In genomic region chr19:57907394-57907793, GRCh38 we compare ENCODE assay signal across 29 cellular contexts. TPM values are rescaled to one million over a fixed set of nuclear protein-coding genes. Genes with fewer than 3 reads are reported as not detected.
DNase-seq lines count a peak whose midpoint lies in the region; ATAC-seq and TF ChIP-seq lines count a peak whose summit lies in the region.
"Had no signal": no experiment of that assay in that cellular context is flagged by ENCODE, and none has a peak within 500 bp of the region (broad histone marks: within the 10 kb centered on the region; RNA-seq: fewer than 3 reads in every experiment).

No MANE protein-coding gene starts in this region.

- H3K27ac ChIP-seq in liver (ENCODE audit: low read depth in 1 of 2, low read length in 2 of 2) (no peak overlapping the region), right lobe of liver (no peak overlapping the region), mesendoderm (ENCODE audit: low read depth, low read length) (no peak overlapping the region)
- H3K27ac ChIP-seq: 22Rv1; A549; BLaER1; BLaER1 treated with 17β-estradiol and CSF1 and Interleukin-3, amounts not matched to agents 10 nM and 100 nM; C4-2B had no signal

- peaks cover 0 to 47% (median 32%) of the 10 kb centered on the region in 4 donors for H3K36me3 ChIP-seq in liver (ENCODE audit: control insufficient read depth in 4 of 4, insufficient read depth in 3 of 4, low read depth in 1 of 4, low read length in 3 of 4)
- peaks cover 0 to 21% (median 14%) of the 10 kb centered on the region in 4 donors for H3K36me3 ChIP-seq in right lobe of liver
- peaks cover 2% of the 10 kb centered on the region for H3K36me3 ChIP-seq in mesendoderm (ENCODE audit: control insufficient read depth, insufficient read depth, low read length)

- no peak overlapping the region for H2BK5ac ChIP-seq in mesendoderm (ENCODE audit: low read length)

- no peak overlapping the region for H3K4ac ChIP-seq in mesendoderm (ENCODE audit: low read depth, low read length)

- no peak for TF ChIP-seq POLR2A in right lobe of liver (IDR thresholded peaks at IDR 0.05)

- no peak for TF ChIP-seq RAD21 in liver (IDR thresholded peaks at IDR 0.05)

- H3K79me2 ChIP-seq in mesendoderm (ENCODE audit: control insufficient read depth, insufficient read depth, low read length): no peaks in the 10 kb centered on the region

- WGBS in liver: 66% methylated on average over 3 of the region's 3 CpGs
- WGBS in right lobe of liver (ENCODE audit: insufficient coverage, low coverage, low lambda C conversion rate, missing lambda C conversion rate): 34% methylated on average over 2 of the region's 3 CpGs
- no CpG with 5 or more reads among the region's 3 CpGs for WGBS in mesendoderm (ENCODE audit: extremely low coverage, insufficient coverage, low lambda C conversion rate)

- H3K79me1 ChIP-seq in mesendoderm (ENCODE audit: low read length): peaks cover 2% of the 10 kb centered on the region

- H3K18ac ChIP-seq in mesendoderm (ENCODE audit: low read length): no peak overlapping the region

- H4K8ac ChIP-seq in mesendoderm (ENCODE audit: low read depth, low read length): no peak overlapping the region

- H4K5ac ChIP-seq in mesendoderm (ENCODE audit: low read length): no peak overlapping the region

- no peak overlapping the region for H3K23ac ChIP-seq in mesendoderm (ENCODE audit: low read length)

- no peak overlapping the region for H3K9ac ChIP-seq in liver (ENCODE audit: low read depth in 1 of 2, low read length in 2 of 2)
- no peak overlapping the region for H3K9ac ChIP-seq in mesendoderm (ENCODE audit: low read length)
- H3K9ac ChIP-seq: BLaER1; BLaER1 treated with 17β-estradiol and CSF1 and Interleukin-3, amounts not matched to agents 10 nM and 100 nM had no signal

- H2BK15ac ChIP-seq in mesendoderm (replicated peaks; ENCODE audit: low read depth): no peak overlapping the region

- peak overlapping the region in 2 of 3 donors; percentile 20 to 56 for H3K4me3 ChIP-seq in liver (ENCODE audit: low read depth in 1 of 3, low read length in 3 of 3)
- no peak overlapping the region for H3K4me3 ChIP-seq in right lobe of liver
- no peak overlapping the region for H3K4me3 ChIP-seq in mesendoderm (ENCODE audit: low read length)
- H3K4me3 ChIP-seq: A549; BLaER1; BLaER1 treated with 17β-estradiol and CSF1 and Interleukin-3, amounts not matched to agents 10 nM and 100 nM had no signal

- no peak for ATAC-seq in right lobe of liver
- peak; percentile 53 for ATAC-seq in left lobe of liver
- ATAC-seq: A549; CD8-positive, alpha-beta T cell had no signal

- no peak overlapping the region for H2AK5ac ChIP-seq in mesendoderm (ENCODE audit: low read length)

- no peak for DNase-seq in right lobe of liver
- no peak for DNase-seq in left lobe of liver (ENCODE audit: low spot score)
- DNase-seq in mesendoderm: no peak
- DNase-seq: 8988T; ACHN; AML-193; BE2C; C1 segment of cervical spinal cord; Caco-2; Calu3; CD4-positive, alpha-beta memory T cell; CD4-positive, alpha-beta T cell; CD4-positive, CD25-positive, alpha-beta regulatory T cell; CD8-positive, alpha-beta memory T cell; CD8-positive, alpha-beta T cell; COR-L47; DMS 273 treated with DMSO at 0.1 percent for 48 hours; DMS153; DMS53; DMS79; DMS79 treated with DMSO at 0.1 percent for 48 hours; DND-41; EL had no signal

- H3K27me3 ChIP-seq in liver (ENCODE audit: control insufficient read depth in 4 of 4, insufficient read depth in 4 of 4, low read length in 3 of 4) (no peaks in the 10 kb centered on the region), right lobe of liver (no peaks in the 10 kb centered on the region), mesendoderm (ENCODE audit: insufficient read depth, low read length, poor library complexity) (no peaks in the 10 kb centered on the region)
- H3K27me3 ChIP-seq: BE2C; BLaER1; BLaER1 treated with 17β-estradiol and CSF1 and Interleukin-3, amounts not matched to agents 10 nM and 100 nM had no signal

- intact Hi-C loops in right lobe of liver (cut with DNase I): loop anchor here in 1 of 2 donors (10.0 kb wide), 1 partner anchor 163 kb away; the partner anchor contains the start of gene ZNF776

- H2BK120ac ChIP-seq in mesendoderm (ENCODE audit: low read depth, low read length): no peak overlapping the region

- H3K4me1 ChIP-seq in liver (ENCODE audit: control insufficient read depth in 4 of 4, insufficient read depth in 4 of 4, low read length in 3 of 4) (peaks cover 0 to 9% (median under 1%) of the 10 kb centered on the region in 4 donors), right lobe of liver (peaks cover 0 to 31% (median 6%) of the 10 kb centered on the region in 4 donors), mesendoderm (ENCODE audit: control insufficient read depth, low read depth, low read length) (no peaks in the 10 kb centered on the region)
- H3K4me1 ChIP-seq: A549; BE2C; BLaER1; BLaER1 treated with 17β-estradiol and CSF1 and Interleukin-3, amounts not matched to agents 10 nM and 100 nM; Caco-2 had no signal

- H3K9me3 ChIP-seq in liver (ENCODE audit: control insufficient read depth in 4 of 4, low read length in 3 of 4): peaks cover 0 to 27% (median 13%) of the 10 kb centered on the region in 4 donors
- no peaks in the 10 kb centered on the region for H3K9me3 ChIP-seq in right lobe of liver
- H3K9me3 ChIP-seq: BE2C; BLaER1; BLaER1 treated with 17β-estradiol and CSF1 and Interleukin-3, amounts not matched to agents 10 nM and 100 nM had no signal

- TF ChIP-seq CTCF in liver (IDR thresholded peaks at IDR 0.05; ENCODE audit: low read depth, low read length, missing input control): no peak
- no peak for TF ChIP-seq CTCF in right lobe of liver (IDR thresholded peaks at IDR 0.05)

- no peak overlapping the region for H3K56ac ChIP-seq in mesendoderm (ENCODE audit: low read length)

- no peak overlapping the region for H3K4me2 ChIP-seq in mesendoderm (ENCODE audit: low read length)
- H3K4me2 ChIP-seq: A549; BLaER1; BLaER1 treated with 17β-estradiol and CSF1 and Interleukin-3, amounts not matched to agents 10 nM and 100 nM had no signal

TF ChIP-seq in liver, 16 proteins besides CTCF, POLR2A, EP300 and RAD21 (continues in another document):
- no peak for TF ChIP-seq RXRA (IDR thresholded peaks at IDR 0.05)
- no peak for TF ChIP-seq GABPA (IDR thresholded peaks at IDR 0.05 in 1 of 2, conservative IDR thresholded peaks at IDR 0.05 in 1 of 2)
- TF ChIP-seq FOXA2 (IDR thresholded peaks at IDR 0.05): no peak
- no peak for TF ChIP-seq NR2F2 (IDR thresholded peaks at IDR 0.05)
- no peak for TF ChIP-seq HNF4A (conservative IDR thresholded peaks at IDR 0.05)
- no peak for TF ChIP-seq FOXA1 (IDR thresholded peaks at IDR 0.05)
- TF ChIP-seq MAX (IDR thresholded peaks at IDR 0.05): no peak
- TF ChIP-seq ATF3 (IDR thresholded peaks at IDR 0.05): no peak
- TF ChIP-seq SP1 (IDR thresholded peaks at IDR 0.05): no peak
- TF ChIP-seq HNF4G (IDR thresholded peaks at IDR 0.05): no peak
- no peak for TF ChIP-seq EGR1 (IDR thresholded peaks at IDR 0.05; ENCODE audit: low read depth in 2 of 2)

RNA-seq across cellular contexts. Expression of gene ZNF417, which starts 9.0 kb away (rescaled TPM):
- total RNA-seq in liver (10 to 100 TPM; 12.9 to 16.3 TPM), right lobe of liver (10 to 100 TPM in 3 of 6 experiments, 1 to 10 TPM in 3; 4.1 to 12.6 (median 7.8) TPM), left lobe of liver (15.2 TPM)
- polyA plus RNA-seq in liver: 1 to 10 TPM; 1.2 to 1.7 TPM
- 5.0 TPM for polyA plus RNA-seq in mesendoderm (2013, experiment 1 of 2)
- polyA plus RNA-seq in mesendoderm (2013, experiment 2 of 2): 4.9 TPM

RNA-seq across cellular contexts. Expression of gene ZNF814, which starts 18.6 kb away (rescaled TPM):
- total RNA-seq in liver (10 to 100 TPM in 1 of 2 donors, 1 to 10 TPM in 1; 9.1 to 13.8 TPM), right lobe of liver (10 to 100 TPM in 3 of 6 experiments, 1 to 10 TPM in 3; 5.1 to 11.7 (median 8.7) TPM), left lobe of liver (12.9 TPM)
- polyA plus RNA-seq in liver: 1 to 10 TPM; 6.9 to 7.3 TPM
- 29.5 TPM for polyA plus RNA-seq in mesendoderm (2013, experiment 1 of 2)
- 27.1 TPM for polyA plus RNA-seq in mesendoderm (2013, experiment 2 of 2)

RNA-seq across cellular contexts. Expression of gene ZNF418, which starts 27.8 kb away (rescaled TPM):
- total RNA-seq in liver (1 to 10 TPM; 2.6 to 3.1 TPM), right lobe of liver (1 to 10 TPM; 1.0 to 3.7 (median 2.4) TPM), left lobe of liver (3.5 TPM)
- 1 to 10 TPM in 1 of 2 donors, under 1 TPM in 1; 0.51 to 1.4 TPM for polyA plus RNA-seq in liver
- polyA plus RNA-seq in mesendoderm (2013, experiment 1 of 2): 4.5 TPM
- polyA plus RNA-seq in mesendoderm (2013, experiment 2 of 2): 4.9 TPM

RNA-seq across cellular contexts. Expression of gene ZNF256, which starts 40.1 kb away (rescaled TPM):
- total RNA-seq in liver (1 to 10 TPM; 1.6 to 4.4 TPM), right lobe of liver (1 to 10 TPM in 2 of 6 experiments, under 1 TPM in 4; 0.50 to 1.6 (median 0.75) TPM), left lobe of liver (1.1 TPM)
- polyA plus RNA-seq in liver: under 1 TPM; 0.53 to 0.67 TPM
- 7.7 TPM for polyA plus RNA-seq in mesendoderm (2013, experiment 1 of 2)
- 7.7 TPM for polyA plus RNA-seq in mesendoderm (2013, experiment 2 of 2)

RNA-seq across cellular contexts. Expression of gene ZNF587, which starts 57.7 kb away (rescaled TPM):
- total RNA-seq in liver: 10 to 100 TPM; 15.6 to 27.8 TPM
- 1 to 10 TPM; 2.7 to 2.8 TPM for polyA plus RNA-seq in liver
- 10 to 100 TPM in 5 of 6 experiments, 1 to 10 TPM in 1; 5.2 to 20.2 (median 12.6) TPM for total RNA-seq in right lobe of liver
- 19.1 TPM for total RNA-seq in left lobe of liver
- polyA plus RNA-seq in mesendoderm (2013, experiment 1 of 2): 15.6 TPM
- polyA plus RNA-seq in mesendoderm (2013, experiment 2 of 2): 15.9 TPM

Comparison
In these comparisons a context has a peak if more than half of its experiments do, and no peak if none do; other contexts are left out.
1. H3K4me3 ChIP-seq: peak in liver (2 of 3); none in right lobe of liver (0 of 3) and mesendoderm (single experiment).